ENCODE assay signal across 1 cellular context in genomic region chr1:119159963-119160362, GRCh38.
TF ChIP-seq lines count a peak whose summit lies in the region.

No MANE protein-coding gene starts in this region.

TF ChIP-seq in IMR-90, 13 proteins besides CTCF, POLR2A, EP300 and RAD21 (continued from another document):
- TF ChIP-seq, protein P1, sequence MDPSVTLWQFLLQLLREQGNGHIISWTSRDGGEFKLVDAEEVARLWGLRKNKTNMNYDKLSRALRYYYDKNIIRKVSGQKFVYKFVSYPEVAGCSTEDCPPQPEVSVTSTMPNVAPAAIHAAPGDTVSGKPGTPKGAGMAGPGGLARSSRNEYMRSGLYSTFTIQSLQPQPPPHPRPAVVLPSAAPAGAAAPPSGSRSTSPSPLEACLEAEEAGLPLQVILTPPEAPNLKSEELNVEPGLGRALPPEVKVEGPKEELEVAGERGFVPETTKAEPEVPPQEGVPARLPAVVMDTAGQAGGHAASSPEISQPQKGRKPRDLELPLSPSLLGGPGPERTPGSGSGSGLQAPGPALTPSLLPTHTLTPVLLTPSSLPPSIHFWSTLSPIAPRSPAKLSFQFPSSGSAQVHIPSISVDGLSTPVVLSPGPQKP (IDR thresholded peaks at IDR 0.05; ENCODE audit: borderline replicate concordance, low read depth, low read length) = no peak
- no peak for TF ChIP-seq MAFK (IDR thresholded peaks at IDR 0.05; ENCODE audit: low read depth, low read length)
- TF ChIP-seq BHLHE40 (IDR thresholded peaks at IDR 0.05; ENCODE audit: low read depth, low read length) = no peak
- no peak for TF ChIP-seq CHD1 (IDR thresholded peaks at IDR 0.05; ENCODE audit: low read depth, low read length)
- TF ChIP-seq NFE2L2 (IDR thresholded peaks at IDR 0.05; ENCODE audit: low read depth, low read length) = no peak
- TF ChIP-seq FOS (IDR thresholded peaks at IDR 0.05; ENCODE audit: low read depth, low read length) = no peak
- no peak for TF ChIP-seq MXI1 (IDR thresholded peaks at IDR 0.05; ENCODE audit: borderline replicate concordance, low read depth, low read length)
